Comparison of ENCODE assay signal across 21 cellular contexts in the genomic region with DNA sequence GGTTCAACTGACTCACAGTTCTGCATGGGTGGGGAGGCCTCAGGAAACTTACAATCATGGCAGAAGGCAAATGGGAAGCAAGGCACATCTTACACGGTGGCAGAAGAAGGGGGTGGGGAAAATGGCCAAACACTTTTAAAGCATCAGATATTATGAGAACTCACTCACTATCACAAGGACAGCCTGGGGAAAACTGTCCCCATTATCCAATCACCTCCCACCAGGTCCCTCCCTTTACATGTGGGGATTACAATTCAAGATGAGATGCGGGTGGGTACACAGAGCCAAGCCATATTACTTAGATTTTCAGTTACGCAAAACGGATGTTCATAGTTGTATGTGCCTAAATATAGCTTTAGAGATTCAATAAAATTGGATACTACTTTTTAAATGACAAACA. TPM values are rescaled to one million over a fixed set of nuclear protein-coding genes. Genes with fewer than 3 reads are reported as not detected.
"Had no signal": no experiment of that assay in that cellular context is flagged by ENCODE, and none has a peak within 500 bp of the region (broad histone marks: within the 10 kb centered on the region; RNA-seq: fewer than 3 reads in every experiment).

No MANE protein-coding gene starts in this region.

- H3K27ac Mint-ChIP-seq: natural killer cell treated with Interleukin-12 subunit alpha and Interleukin-12 subunit beta and Interleukin-15 and Interleukin-18, amount 100 ng/mL, for 72 hours; progenitor cell of endocrine pancreas; stimulated activated memory B cell treated with anti-CD40 and anti-IgM and Interleukin-4, amounts not matched to agents 10 μg/mL and 1 μg/mL and 100 μg/mL, for 72 hours had no signal

- H3K27me3 ChIP-seq: ovary, right atrium auricular region, right lobe of liver, transverse colon, upper lobe of right lung had no signal

- DNase-seq: islet precursor cell; left ventricle myocardium inferior; ovary; right lobe of liver; stimulated activated CD4-positive, alpha-beta T cell treated with anti-CD3 and anti-CD28 coated beads, Interleukin-1b, Interleukin-23, amount 100 ng/mL, for 48 hours; stimulated activated CD4-positive, alpha-beta T cell treated with anti-CD3 and anti-CD28 coated beads, Interleukin-2, amount 100 ng/mL, for 48 hours; stimulated activated CD4-positive, alpha-beta T cell treated with anti-CD3 and anti-CD28 coated beads, Interleukin-4, amount 100 ng/mL, for 4 hours; stimulated activated CD8-positive, alpha-beta memory T cell treated with anti-CD3 and anti-CD28 coated beads, Interleukin-4, amount 100 ng/mL, for 48 hours; stimulated activated naive CD4-positive, alpha-beta T cell treated with Interleukin-2 at 50 U/mL for 16 hours; stimulated activated naive CD8-positive, alpha-beta T cell treated with anti-CD3 and anti-CD28 coated beads, Interleukin-15, amount 100 ng/mL, for 72 hours; transverse colon; upper lobe of right lung had no signal

- H3K4me3 ChIP-seq: left ventricle myocardium inferior, lung, mucosa of descending colon, ovary, right atrium auricular region, right lobe of liver, smooth muscle cell, transverse colon, upper lobe of right lung had no signal

- H3K4me2 ChIP-seq: smooth muscle cell had no signal

- H3K9me3 ChIP-seq: left ventricle myocardium inferior, mucosa of descending colon, ovary, right lobe of liver, transverse colon, upper lobe of right lung had no signal

- H3K9me3 Mint-ChIP-seq: naive thymus-derived CD4-positive, alpha-beta T cell; natural killer cell treated with Interleukin-12 subunit alpha and Interleukin-12 subunit beta and Interleukin-15 and Interleukin-18, amount 100 ng/mL, for 72 hours; stimulated activated memory B cell treated with anti-CD40 and anti-IgM and Interleukin-4, amounts not matched to agents 10 μg/mL and 1 μg/mL and 100 μg/mL, for 72 hours; stimulated activated naive CD8-positive, alpha-beta T cell treated with anti-CD3 and anti-CD28 coated beads, Interleukin-15, amount 100 ng/mL, for 72 hours had no signal

- H3K27ac ChIP-seq: left ventricle myocardium inferior, ovary, right atrium auricular region, right lobe of liver, transverse colon, upper lobe of right lung had no signal

- H3K4me1 ChIP-seq: right lobe of liver, upper lobe of right lung had no signal

- FAIRE-seq: urothelium cell line had no signal

- ATAC-seq: mucosa of descending colon; naive thymus-derived CD4-positive, alpha-beta T cell; stimulated activated memory B cell treated with anti-CD40 and anti-IgM and Interleukin-4, amounts not matched to agents 10 μg/mL and 1 μg/mL and 100 μg/mL, for 72 hours had no signal

- H3K27me3 Mint-ChIP-seq: progenitor cell of endocrine pancreas had no signal

- H3K36me3 Mint-ChIP-seq: naive thymus-derived CD4-positive, alpha-beta T cell; natural killer cell treated with Interleukin-12 subunit alpha and Interleukin-12 subunit beta and Interleukin-15 and Interleukin-18, amount 100 ng/mL, for 72 hours; stimulated activated memory B cell treated with anti-CD40 and anti-IgM and Interleukin-4, amounts not matched to agents 10 μg/mL and 1 μg/mL and 100 μg/mL, for 72 hours had no signal

- H3K4me3 Mint-ChIP-seq: natural killer cell treated with Interleukin-12 subunit alpha and Interleukin-12 subunit beta and Interleukin-15 and Interleukin-18, amount 100 ng/mL, for 72 hours; stimulated activated memory B cell treated with anti-CD40 and anti-IgM and Interleukin-4, amounts not matched to agents 10 μg/mL and 1 μg/mL and 100 μg/mL, for 72 hours; stimulated activated naive CD8-positive, alpha-beta T cell treated with anti-CD3 and anti-CD28 coated beads, Interleukin-15, amount 100 ng/mL, for 72 hours had no signal

- H3K36me3 ChIP-seq: left ventricle myocardium inferior, ovary, right atrium auricular region, right lobe of liver, transverse colon, upper lobe of right lung had no signal

RNA-seq across cellular contexts. Expression of a gene that starts 25.6 kb away (rescaled TPM):
- total RNA-seq: naive thymus-derived CD4-positive, alpha-beta T cell; natural killer cell treated with Interleukin-12 subunit alpha and Interleukin-12 subunit beta and Interleukin-15 and Interleukin-18, amount 100 ng/mL, for 72 hours had no signal
- polyA plus RNA-seq: naive thymus-derived CD4-positive, alpha-beta T cell had no signal
